ENCODE assay signal across 28 cellular contexts in the genomic region with DNA sequence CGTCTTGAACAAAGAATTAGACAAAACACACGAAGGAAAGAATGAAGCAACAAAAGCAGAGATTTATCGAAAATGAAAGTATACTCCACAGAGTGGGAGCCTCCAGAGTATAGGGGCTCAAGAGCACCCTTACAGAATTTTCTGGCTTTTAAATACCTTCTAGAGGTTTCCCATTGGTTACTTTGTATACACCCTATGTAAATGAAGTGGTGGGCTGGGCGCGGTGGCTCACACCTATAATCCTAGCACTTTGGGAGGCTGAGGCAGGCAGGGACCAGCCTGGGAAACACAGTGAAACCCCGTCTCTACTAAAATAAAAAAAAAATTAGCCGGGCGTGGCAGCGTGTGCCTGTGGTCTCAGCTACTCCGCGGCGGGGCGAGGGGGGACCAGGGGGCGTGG. TPM values are rescaled to one million over a fixed set of nuclear protein-coding genes. Genes with fewer than 3 reads are reported as not detected.
DNase-seq lines count a peak whose midpoint lies in the region; ATAC-seq and TF ChIP-seq lines count a peak whose summit lies in the region.
"Had no signal": no experiment of that assay in that cellular context is flagged by ENCODE, and none has a peak within 500 bp of the region (broad histone marks: within the 10 kb centered on the region; RNA-seq: fewer than 3 reads in every experiment).

No MANE protein-coding gene starts in this region.

- TF ChIP-seq CTCF in RWPE1 (conservative IDR thresholded peaks at IDR 0.05; ENCODE audit: low read depth) (no peak), psoas muscle (IDR thresholded peaks at IDR 0.05) (no peak), neural progenitor cell (IDR thresholded peaks at IDR 0.05) (no peak)

- H3K27me3 Mint-ChIP-seq in activated CD4-positive, alpha-beta T cell treated with anti-CD3 and anti-CD28 coated beads for 36 hours, result peaks cover 3% of the 10 kb centered on the region
- peaks cover 4% of the 10 kb centered on the region for H3K27me3 Mint-ChIP-seq in neural progenitor cell (ENCODE audit: insufficient read depth, low read depth)
- H3K27me3 Mint-ChIP-seq: naive B cell; stimulated activated memory B cell treated with anti-CD40 and anti-IgM and Interleukin-4, amounts not matched to agents 10 μg/mL and 1 μg/mL and 100 μg/mL, for 72 hours had no signal

- H3K27ac Mint-ChIP-seq in activated CD4-positive, alpha-beta T cell treated with anti-CD3 and anti-CD28 coated beads for 36 hours, result no peak overlapping the region
- no peak overlapping the region for H3K27ac Mint-ChIP-seq in neural progenitor cell
- H3K27ac Mint-ChIP-seq: stimulated activated memory B cell treated with anti-CD40 and anti-IgM and Interleukin-4, amounts not matched to agents 10 μg/mL and 1 μg/mL and 100 μg/mL, for 72 hours had no signal

- POLR2A ChIA-PET in activated CD4-positive, alpha-beta T cell treated with anti-CD3 and anti-CD28 coated beads for 36 hours (lab: Charles Lee), result no interaction called here
- POLR2A ChIA-PET in RWPE1 (lab: Yijun Ruan, JAX; ENCODE audit: low non-redundant PET), result no interaction called here

- no peak overlapping the region for H2AFZ ChIP-seq in neural progenitor cell (replicated peaks)

- H3K27me3 ChIP-seq in psoas muscle (ENCODE audit: insufficient read depth in 3 of 3, low read length in 2 of 3), result no peaks in the 10 kb centered on the region
- H3K27me3 ChIP-seq in neural progenitor cell, result no peaks in the 10 kb centered on the region
- H3K27me3 ChIP-seq: esophagus squamous epithelium, hepatocyte had no signal

- H3F3A ChIP-seq in neural progenitor cell (ENCODE audit: low read depth), result peaks cover 7% of the 10 kb centered on the region

- no peaks in the 10 kb centered on the region for H3K4me1 Mint-ChIP-seq in activated CD4-positive, alpha-beta T cell treated with anti-CD3 and anti-CD28 coated beads for 36 hours
- peaks cover 3% of the 10 kb centered on the region for H3K4me1 Mint-ChIP-seq in neural progenitor cell
- H3K4me1 Mint-ChIP-seq: naive B cell; stimulated activated memory B cell treated with anti-CD40 and anti-IgM and Interleukin-4, amounts not matched to agents 10 μg/mL and 1 μg/mL and 100 μg/mL, for 72 hours had no signal

- H3K36me3 Mint-ChIP-seq in activated CD4-positive, alpha-beta T cell treated with anti-CD3 and anti-CD28 coated beads for 36 hours (ENCODE audit: low read depth), result peaks cover 4% of the 10 kb centered on the region
- H3K36me3 Mint-ChIP-seq in neural progenitor cell, result no peaks in the 10 kb centered on the region
- H3K36me3 Mint-ChIP-seq: naive B cell; stimulated activated memory B cell treated with anti-CD40 and anti-IgM and Interleukin-4, amounts not matched to agents 10 μg/mL and 1 μg/mL and 100 μg/mL, for 72 hours had no signal

- ATAC-seq in activated CD4-positive, alpha-beta T cell treated with anti-CD3 and anti-CD28 coated beads for 36 hours, result no peak
- ATAC-seq in psoas muscle (no peak), GM18907 (IDR thresholded peaks at IDR 0.05; ENCODE audit: unreplicated experiment) (no peak)
- ATAC-seq: left lobe of liver; Right ventricle myocardium inferior; stimulated activated memory B cell treated with anti-CD40 and anti-IgM and Interleukin-4, amounts not matched to agents 10 μg/mL and 1 μg/mL and 100 μg/mL, for 72 hours had no signal

- no peak overlapping the region for H3K4me2 ChIP-seq in neural progenitor cell
- H3K4me2 ChIP-seq: hepatocyte had no signal

- intact Hi-C loops in activated CD4-positive, alpha-beta T cell treated with anti-CD3 and anti-CD28 coated beads for 36 hours (cut with DNase I, micrococcal nuclease), result no loop called here
- intact Hi-C loops in psoas muscle (cut with DNase I), result no loop called here

- H3K4me3 Mint-ChIP-seq in activated CD4-positive, alpha-beta T cell treated with anti-CD3 and anti-CD28 coated beads for 36 hours, result peak overlapping the region; percentile 38
- no peak overlapping the region for H3K4me3 Mint-ChIP-seq in neural progenitor cell
- H3K4me3 Mint-ChIP-seq: stimulated activated memory B cell treated with anti-CD40 and anti-IgM and Interleukin-4, amounts not matched to agents 10 μg/mL and 1 μg/mL and 100 μg/mL, for 72 hours had no signal

- DNase-seq in activated CD4-positive, alpha-beta T cell treated with anti-CD3 and anti-CD28 coated beads for 36 hours, result no peak
- no peak for DNase-seq in activated CD4-positive, alpha-beta T cell treated with anti-CD3 and anti-CD28 coated beads, Interleukin-2, amount 50 U/mL, for 1 hour
- peak; percentile 18 for DNase-seq in ELF-1 (ENCODE audit: low read depth, low spot score)
- DNase-seq in RWPE1 (ENCODE audit: low spot score), result no peak
- no peak for DNase-seq in psoas muscle
- DNase-seq in stimulated activated CD4-positive, alpha-beta T cell treated with anti-CD3 and anti-CD28 coated beads, Interleukin-12 subunit alpha, Interleukin-12 subunit beta, amount 100 ng/mL, for 4 hours, result no peak
- no peak for DNase-seq in neural progenitor cell (ENCODE audit: low spot score)
- DNase-seq: activated CD4-positive, CD25-positive, alpha-beta regulatory T cell treated with anti-CD3 and anti-CD28 coated beads, Interleukin-2, amount 50 U/mL, for 72 hours; activated CD8-positive, alpha-beta memory T cell treated with anti-CD3 and anti-CD28 coated beads for 24 hours; activated gamma-delta T cell treated with Interleukin-2 at 50 U/mL for 16 hours; AML-193; dermis blood vessel endothelial cell; esophagus squamous epithelium; Karpas-422; MV-4-11; naive B cell; NCI-H1436 treated with DMSO at 0.1 percent for 48 hours; NCI-H446 treated with DMSO at 0.1 percent for 48 hours; NCI-H82; occipital lobe; retina; stimulated activated CD4-positive, alpha-beta T cell treated with anti-CD3 and anti-CD28 coated beads, Interleukin-4, amount 100 ng/mL, for 24 hours had no signal

- 86 to 88% (median 86%) methylated on average over 14 of the region's 14 CpGs for WGBS in psoas muscle, 3 donors

- H3K9me3 ChIP-seq in psoas muscle (peaks cover 3% of the 10 kb centered on the region), neural progenitor cell (ENCODE audit: low read depth) (no peaks in the 10 kb centered on the region)

- H3K36me3 ChIP-seq in psoas muscle (ENCODE audit: insufficient read depth in 1 of 2, low read depth in 1 of 2), result no peaks in the 10 kb centered on the region
- no peaks in the 10 kb centered on the region for H3K36me3 ChIP-seq in neural progenitor cell
- H3K36me3 ChIP-seq: esophagus squamous epithelium had no signal

- H3K27ac ChIP-seq in RWPE1 (peak overlapping the region; percentile 81), psoas muscle (no peak overlapping the region), neural progenitor cell (no peak overlapping the region)
- H3K27ac ChIP-seq: 22Rv1, esophagus squamous epithelium, hepatocyte had no signal

- CTCF ChIA-PET in activated CD4-positive, alpha-beta T cell treated with anti-CD3 and anti-CD28 coated beads for 36 hours (lab: Charles Lee), result no interaction called here
- CTCF ChIA-PET in RWPE1 (lab: Yijun Ruan, JAX), result no interaction called here

- no peaks in the 10 kb centered on the region for H3K79me2 ChIP-seq in neural progenitor cell (ENCODE audit: low read depth)
- H3K79me2 ChIP-seq: hepatocyte had no signal

- H3K4me3 ChIP-seq in psoas muscle, result peak overlapping the region; percentile 2
- H3K4me3 ChIP-seq in neural progenitor cell, result no peak overlapping the region
- H3K4me3 ChIP-seq: hepatocyte had no signal

- no peak overlapping the region for H3K9ac ChIP-seq in neural progenitor cell

- H4K20me1 ChIP-seq in neural progenitor cell (ENCODE audit: low read depth), result no peaks in the 10 kb centered on the region

- H3K9me3 Mint-ChIP-seq in activated CD4-positive, alpha-beta T cell treated with anti-CD3 and anti-CD28 coated beads for 36 hours (ENCODE audit: low read depth), result peaks cover 7% of the 10 kb centered on the region
- H3K9me3 Mint-ChIP-seq in neural progenitor cell, result peaks cover 12% of the 10 kb centered on the region

- H3K4me1 ChIP-seq in psoas muscle (peaks cover 9% of the 10 kb centered on the region), neural progenitor cell (peaks cover 5% of the 10 kb centered on the region)
- H3K4me1 ChIP-seq: esophagus squamous epithelium had no signal

RNA-seq across cellular contexts. Expression of gene DNM1L, which starts 13.1 kb away (rescaled TPM):
- 10 to 100 TPM; 67.1 to 68.5 TPM for total RNA-seq in activated CD4-positive, alpha-beta T cell treated with anti-CD3 and anti-CD28 coated beads for 36 hours
- total RNA-seq in psoas muscle (10 to 100 TPM; 32.3 to 62.9 (median 44.3) TPM), neural progenitor cell (ENCODE audit: low replicate concordance) (109 and 133 TPM in 2 replicates)
- 10 to 100 TPM; 29.3 to 62.6 (median 40.1) TPM for polyA plus RNA-seq in psoas muscle
